ENCODE assay signal across 1 cellular context in genomic region chr7:121187676-121188075, GRCh38.
TF ChIP-seq lines count a peak whose summit lies in the region.

No MANE protein-coding gene starts in this region.

TF ChIP-seq in K562, 482 proteins besides CTCF, POLR2A, EP300 and RAD21 (continued from another document):
- TF ChIP-seq CUX1 (CRISPR knock-in tag; IDR thresholded peaks at IDR 0.05) (no peak), NCOA2 (IDR thresholded peaks at IDR 0.05; ENCODE audit: partially characterized antibody in 2 of 2) (no peak), CEBPB (tag; IDR thresholded peaks at IDR 0.05) (peak; percentile 88), EP400 (IDR thresholded peaks at IDR 0.05) (0 out of 2 replicates have a peak, but pooled peaks have one; percentile 25), CEBPG (CRISPR knock-in tag; IDR thresholded peaks at IDR 0.05) (peak; percentile 85), CEBPG (tag; conservative IDR thresholded peaks at IDR 0.05 in 1 of 2, IDR thresholded peaks at IDR 0.05 in 1 of 2) (peak; percentile 97 to 98), ATF4 (CRISPR knock-in tag; IDR thresholded peaks at IDR 0.05) (peak; percentile 74), RREB1 (CRISPR knock-in tag; IDR thresholded peaks at IDR 0.05) (no peak), PYGO2 (tag; IDR thresholded peaks at IDR 0.05) (no peak), SNAPC5 (CRISPR knock-in tag; IDR thresholded peaks at IDR 0.05) (no peak), BACH1 (tag; IDR thresholded peaks at IDR 0.05) (peak; percentile 33; the same call in 1 of the 2 replicates)
